In the genomic region with DNA sequence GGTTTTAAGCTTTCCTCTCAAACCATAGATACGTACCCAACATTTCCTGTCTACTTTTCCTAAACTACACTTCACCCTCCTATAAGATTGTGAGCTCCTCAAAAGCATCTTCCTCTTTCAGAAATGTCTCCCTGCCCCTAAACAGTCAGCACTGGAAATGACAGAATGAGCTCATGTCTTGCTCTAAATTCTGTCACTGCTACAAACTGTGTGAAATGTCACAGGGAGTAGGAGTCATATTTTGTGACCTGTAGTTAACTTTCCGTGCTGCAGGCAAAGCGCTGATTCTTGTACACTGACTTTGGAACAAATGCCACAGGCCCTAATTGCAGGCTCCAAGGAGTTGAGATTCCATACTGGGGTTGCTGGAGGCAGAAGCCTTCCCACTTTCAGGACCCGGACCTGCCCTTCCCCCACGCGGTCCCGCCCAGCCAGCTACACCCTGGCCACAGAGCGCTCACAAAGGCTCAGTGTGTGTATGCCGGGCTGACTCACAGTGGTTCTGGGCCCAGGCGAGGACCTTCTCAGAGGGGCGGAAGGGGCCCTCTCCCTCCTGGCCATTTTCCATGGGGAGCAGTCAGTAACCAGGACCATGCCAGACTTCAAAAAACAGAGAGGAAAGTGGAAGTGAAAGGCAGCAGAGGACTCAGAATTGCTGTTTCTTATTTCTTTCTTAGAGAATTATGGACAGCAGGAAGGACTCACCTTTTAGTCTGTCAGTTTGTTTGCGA, we compare ENCODE assay signal across 8 cellular contexts. TPM values are rescaled to one million over a fixed set of nuclear protein-coding genes. Genes with fewer than 3 reads are reported as not detected.
DNase-seq lines count a peak whose midpoint lies in the region; ATAC-seq and TF ChIP-seq lines count a peak whose summit lies in the region.

No MANE protein-coding gene starts in this region.

- DNase-seq in GOT3 (lab: John Stamatoyannopoulos, UW) (peak; percentile 43), RPMI7951 (ENCODE audit: low read depth) (peak; percentile 93), activated gamma-delta T cell treated with Interleukin-2 at 50 U/mL for 16 hours (peak; percentile 47), fibroblast of the conjunctiva (ENCODE audit: low read depth) (peak; percentile 79), neural progenitor cell (ENCODE audit: low spot score) (peak; percentile 72), testis (peak; percentile 74)

- no peak for TF ChIP-seq POLR2A in testis (IDR thresholded peaks at IDR 0.05)

- intact Hi-C loops in testis (cut with DNase I; ENCODE audit: low total_unique reads), result no loop called here

- H3K9me3 Mint-ChIP-seq in neural progenitor cell, result no peaks in the 10 kb centered on the region

- H3K4me3 Mint-ChIP-seq in neural progenitor cell, result peak overlapping the region; percentile 43

- H3K36me3 ChIP-seq in neural progenitor cell (no peaks in the 10 kb centered on the region), testis (ENCODE audit: low read depth, missing control alignments) (no peaks in the 10 kb centered on the region)

- ATAC-seq in GM19395 (IDR thresholded peaks at IDR 0.05; ENCODE audit: unreplicated experiment), result no peak
- ATAC-seq in HG03520 (IDR thresholded peaks at IDR 0.05; ENCODE audit: unreplicated experiment), result no peak

- H4K20me1 ChIP-seq in neural progenitor cell (ENCODE audit: low read depth), result no peaks in the 10 kb centered on the region

- peaks cover 56% of the 10 kb centered on the region for H3F3A ChIP-seq in neural progenitor cell (ENCODE audit: low read depth)

- 53 to 68% methylated on average over 12 of the region's 12 CpGs for WGBS in testis, 2 donors

- peaks cover 22% of the 10 kb centered on the region for H3K79me2 ChIP-seq in neural progenitor cell (ENCODE audit: low read depth)

- H3K4me1 Mint-ChIP-seq in neural progenitor cell, result peaks cover 22% of the 10 kb centered on the region

- H3K9me3 ChIP-seq in neural progenitor cell (ENCODE audit: low read depth) (no peaks in the 10 kb centered on the region), testis (no peaks in the 10 kb centered on the region)

- H3K27me3 Mint-ChIP-seq in neural progenitor cell (ENCODE audit: insufficient read depth, low read depth), result peaks cover 3% of the 10 kb centered on the region

- no peak overlapping the region for H3K4me3 ChIP-seq in neural progenitor cell
- H3K4me3 ChIP-seq in testis, result no peak overlapping the region

- H3K4me2 ChIP-seq in neural progenitor cell, result peak overlapping the region; percentile 42

- no peak for TF ChIP-seq CTCF in neural progenitor cell (IDR thresholded peaks at IDR 0.05)
- TF ChIP-seq CTCF in testis (IDR thresholded peaks at IDR 0.05), result no peak

- peak overlapping the region; percentile 42 for H2AFZ ChIP-seq in neural progenitor cell (replicated peaks)

- H3K4me1 ChIP-seq in neural progenitor cell, result peaks cover 31% of the 10 kb centered on the region
- peaks cover 22% of the 10 kb centered on the region for H3K4me1 ChIP-seq in testis

- no peak overlapping the region for H3K9ac ChIP-seq in neural progenitor cell

- H3K36me3 Mint-ChIP-seq in neural progenitor cell, result no peaks in the 10 kb centered on the region

- H3K27me3 ChIP-seq in neural progenitor cell (no peaks in the 10 kb centered on the region), testis (no peaks in the 10 kb centered on the region)

- H3K27ac Mint-ChIP-seq in neural progenitor cell, result peak overlapping the region; percentile 1

- H3K27ac ChIP-seq in neural progenitor cell (peak overlapping the region; percentile 99), testis (peak overlapping the region; percentile 21 to 48)

RNA-seq across cellular contexts. Expression of a gene that starts 24.1 kb away (rescaled TPM):
- total RNA-seq in RPMI7951 (2014; rRNA removed; shearing (Covaris generic)), result 68.3 and 80.6 TPM in 2 replicates
- total RNA-seq in neural progenitor cell (ENCODE audit: low replicate concordance) (448 and 468 TPM in 2 replicates), testis (100 to 1,000 TPM; 147 to 196 TPM)
- polyA plus RNA-seq in testis (ENCODE audit: insufficient read depth, low read depth, low replicate concordance), result 121 TPM

RNA-seq across cellular contexts. Expression of a gene that starts 41.1 kb away (rescaled TPM):
- not detected in 2 replicates for total RNA-seq in RPMI7951 (2014; rRNA removed; shearing (Covaris generic))
- total RNA-seq in neural progenitor cell (ENCODE audit: low replicate concordance) (not detected in 2 replicates), testis (1 to 10 TPM in 1 of 2 donors, under 1 TPM in 1; 0.99 to 1.6 TPM)
- 4.7 TPM for polyA plus RNA-seq in testis (ENCODE audit: insufficient read depth, low read depth, low replicate concordance)

Comparison
In these comparisons a context has a peak if more than half of its experiments do, and no peak if none do; other contexts are left out.
1. DNase-seq: peak in every context shown above with its lines; median percentile 93 in RPMI7951; 79 in fibroblast of the conjunctiva; 74 in testis; 72 in neural progenitor cell; 47 in activated gamma-delta T cell treated with Interleukin-2 at 50 U/mL for 16 hours; 43 in GOT3.